Comparison of ENCODE assay signal across 14 cellular contexts in genomic region chrX:128460835-128461234, GRCh38.
DNase-seq lines count a peak whose midpoint lies in the region; FAIRE-seq and TF ChIP-seq lines count a peak whose summit lies in the region.
"Had no signal": no experiment of that assay in that cellular context is flagged by ENCODE, and none has a peak within 500 bp of the region (broad histone marks: within the 10 kb centered on the region; RNA-seq: fewer than 3 reads in every experiment).

No MANE protein-coding gene starts in this region.

- no peaks in the 10 kb centered on the region for H3K79me1 ChIP-seq in H1 (ENCODE audit: low read depth, low read length)

- no peak overlapping the region for H3K14ac ChIP-seq in H1 (ENCODE audit: insufficient read length)

- H3K9me3 ChIP-seq in NT2/D1 (ENCODE audit: insufficient read depth, low read length) (no peaks in the 10 kb centered on the region), H1 (ENCODE audit: insufficient read depth in 2 of 2, low read depth in 1 of 2, low read length in 1 of 2) (no peaks in the 10 kb centered on the region)

- no peak for TF ChIP-seq EP300 in H1 (IDR thresholded peaks at IDR 0.05; ENCODE audit: borderline replicate concordance in 1 of 2, low read depth in 2 of 2, low read length in 2 of 2)

- H3K18ac ChIP-seq in H1 (ENCODE audit: extremely low read depth, low read length): no peak overlapping the region

- CTCF ChIA-PET in H1 (lab: Charles Lee; ENCODE audit: partially characterized antibody): interaction anchor here (0.8 to 1.1 kb wide), 3 partner anchors 9 to 159 kb away, joined by 3 to 6 read pairs (median 5); no protein-coding TSS in a partner anchor

- 56% methylated on average over 6 of the region's 6 CpGs; no CpG with 5 or more reads in 1 of the 2 experiments for WGBS in H1 (ENCODE audit: extremely low coverage in 1 of 2, insufficient coverage in 1 of 2, insufficient read length in 1 of 2, insufficient replicate concordance in 2 of 2, low coverage in 1 of 2, low lambda C conversion rate in 2 of 2, missing lambda C conversion rate in 1 of 2), 2 experiments

- FAIRE-seq in H1 (lab: Jason Lieb, UNC): peak; percentile 68

- H3K36me3 ChIP-seq in NT2/D1 (ENCODE audit: insufficient read depth, insufficient read length, low read length) (no peaks in the 10 kb centered on the region), H1 (ENCODE audit: control insufficient read depth in 2 of 4, insufficient read depth in 4 of 4, low read length in 3 of 4) (no peaks in the 10 kb centered on the region)
- H3K36me3 ChIP-seq: brain microvascular endothelial cell had no signal

- H2BK20ac ChIP-seq in H1 (ENCODE audit: low read length): no peak overlapping the region

- no peak overlapping the region for H3K9ac ChIP-seq in NT2/D1 (ENCODE audit: insufficient read length, low read depth)
- no peak overlapping the region for H3K9ac ChIP-seq in H1 (replicated peaks in 1 of 4; ENCODE audit: extremely low read depth in 1 of 4, low read depth in 3 of 4, low read length in 3 of 4)

- no peak overlapping the region for H4K91ac ChIP-seq in H1 (replicated peaks; ENCODE audit: insufficient read length, low read length)

- no peak overlapping the region for H3K4me2 ChIP-seq in H1 (ENCODE audit: insufficient read depth in 1 of 2, low read depth in 2 of 2, low read length in 2 of 2)

- H3K27ac ChIP-seq in H1 (ENCODE audit: low read depth, low read length): no peak overlapping the region
- H3K27ac ChIP-seq: brain microvascular endothelial cell, skin epidermis had no signal

- DNase-seq in NCI-H748 (lab: John Stamatoyannopoulos, UW; ENCODE audit: unreplicated experiment) (peak; percentile 19), NCI-H748 treated with DMSO at 0.1 percent for 48 hours (lab: John Stamatoyannopoulos, UW) (no peak), NT2/D1 (ENCODE audit: low read depth, low spot score) (peak; percentile 3), H1 (ENCODE audit: low read depth in 1 of 2, low spot score in 2 of 2) (no peak), renal cortical epithelial cell (ENCODE audit: low read depth) (peak; percentile 1), NCI-H446 treated with DMSO at 0.1 percent for 48 hours (lab: John Stamatoyannopoulos, UW) (no peak), SIG-M5 (lab: John Stamatoyannopoulos, UW) (no peak), mucosa of gallbladder (ENCODE audit: low spot score) (no peak)
- DNase-seq: activated naive CD4-positive, alpha-beta T cell; brain microvascular endothelial cell; NCI-H510A treated with DMSO at 0.1 percent for 48 hours; occipital lobe; stimulated activated naive CD8-positive, alpha-beta T cell treated with anti-CD3 and anti-CD28 coated beads, Interleukin-15, amount 100 ng/mL, for 72 hours had no signal

- H3K4me3 ChIP-seq in NT2/D1 (ENCODE audit: insufficient read length, low read depth) (no peak overlapping the region), H1 (ENCODE audit: extremely low read depth in 1 of 4, insufficient read depth in 2 of 4, low read depth in 3 of 4, low read length in 4 of 4) (no peak overlapping the region)
- H3K4me3 ChIP-seq: skin epidermis had no signal

- H2AFZ ChIP-seq in H1 (ENCODE audit: low read length): no peak overlapping the region

- no peak overlapping the region for H3K4ac ChIP-seq in H1 (replicated peaks; ENCODE audit: insufficient read length, low read depth, low read length)

- H4K8ac ChIP-seq in H1 (ENCODE audit: extremely low read depth, insufficient read depth, low read length): no peak overlapping the region

- H2AK5ac ChIP-seq in H1 (ENCODE audit: low read depth, low read length): no peak overlapping the region

- H4K5ac ChIP-seq in H1 (ENCODE audit: insufficient read length, low read depth, low read length): no peak overlapping the region

- peak; percentile 23 to 44; a peak in 2 of 4 replicates for TF ChIP-seq RAD21 in H1 (IDR thresholded peaks at IDR 0.05 in 1 of 2, conservative IDR thresholded peaks at IDR 0.05 in 1 of 2; ENCODE audit: low read depth in 2 of 2, low read length in 2 of 2)

- H3K23me2 ChIP-seq in H1 (ENCODE audit: low read depth, low read length): no peaks in the 10 kb centered on the region

- H3K56ac ChIP-seq in H1 (replicated peaks; ENCODE audit: insufficient read length, low read depth, low read length): no peak overlapping the region

- peak in 1 of 3 experiments; percentile 40; a peak in 1 of 4 replicates for TF ChIP-seq CTCF in H1 (IDR thresholded peaks at IDR 0.05; ENCODE audit: control extremely low read depth in 1 of 3, insufficient read depth in 1 of 3, low read depth in 1 of 3, low read length in 3 of 3)

- no peaks in the 10 kb centered on the region for H3K79me2 ChIP-seq in H1 (ENCODE audit: control insufficient read depth in 1 of 2, insufficient read depth in 2 of 2, low read length in 2 of 2)

- H2BK120ac ChIP-seq in H1 (replicated peaks; ENCODE audit: low read depth, low read length): no peak overlapping the region

- no peak for TF ChIP-seq POLR2A in H1 (IDR thresholded peaks at IDR 0.05; ENCODE audit: control extremely low read depth in 1 of 2, low read depth in 2 of 2, low read length in 2 of 2)

- no peak overlapping the region for H2BK15ac ChIP-seq in H1 (ENCODE audit: low read length)

- H2BK12ac ChIP-seq in H1 (ENCODE audit: low read depth, low read length): no peak overlapping the region

- H3K27me3 ChIP-seq in NT2/D1 (ENCODE audit: insufficient read depth, insufficient read length): no peaks in the 10 kb centered on the region
- H3K27me3 ChIP-seq in H1 (replicated peaks in 1 of 4; ENCODE audit: control insufficient read depth in 3 of 4, extremely low read depth in 1 of 4, insufficient read depth in 3 of 4, low read length in 3 of 4): no peaks in the 10 kb centered on the region
- H3K27me3 ChIP-seq: brain microvascular endothelial cell had no signal

- no peak overlapping the region for H3K23ac ChIP-seq in H1 (ENCODE audit: insufficient read length)

- no peak overlapping the region for H2BK5ac ChIP-seq in H1 (ENCODE audit: low read depth, low read length)

- POLR2A ChIA-PET in H1 (lab: Charles Lee; ENCODE audit: partially characterized antibody): no interaction called here

- no peaks in the 10 kb centered on the region for H4K20me1 ChIP-seq in H1 (replicated peaks in 1 of 2; ENCODE audit: control insufficient read depth in 1 of 2, insufficient read depth in 2 of 2, low read length in 2 of 2)

- H3K4me1 ChIP-seq in NT2/D1 (ENCODE audit: insufficient read depth, insufficient read length) (no peaks in the 10 kb centered on the region), H1 (replicated peaks in 1 of 4; ENCODE audit: control insufficient read depth in 3 of 4, insufficient read depth in 4 of 4, low read length in 3 of 4) (no peaks in the 10 kb centered on the region)

TF ChIP-seq in H1, 55 proteins besides CTCF, POLR2A, EP300 and RAD21:
- no peak for TF ChIP-seq TEAD4 (IDR thresholded peaks at IDR 0.05; ENCODE audit: low read depth, low read length)
- no peak for TF ChIP-seq EZH2 (IDR thresholded peaks at IDR 0.05; ENCODE audit: low read depth, low read length, severe bottlenecking)
- TF ChIP-seq SAP30 (IDR thresholded peaks at IDR 0.05; ENCODE audit: insufficient read depth, insufficient replicate concordance, low read length): no peak
- TF ChIP-seq SP2 (IDR thresholded peaks at IDR 0.05; ENCODE audit: low read length): no peak
- no peak for TF ChIP-seq KDM4A (IDR thresholded peaks at IDR 0.05; ENCODE audit: low read depth, low read length, severe bottlenecking)
- no peak for TF ChIP-seq CBX8 (IDR thresholded peaks at IDR 0.05; ENCODE audit: borderline replicate concordance, low read depth, low read length)
- TF ChIP-seq BACH1 (IDR thresholded peaks at IDR 0.05; ENCODE audit: low read length): no peak

Comparison
In these comparisons a context has a peak if more than half of its experiments do, and no peak if none do; other contexts are left out.
1. DNase-seq: peak in NCI-H748 (single experiment), NT2/D1 (single experiment) and renal cortical epithelial cell (single experiment); none in NCI-H748 treated with DMSO at 0.1 percent for 48 hours (single experiment), H1 (0 of 2), NCI-H446 treated with DMSO at 0.1 percent for 48 hours (single experiment), SIG-M5 (single experiment) and mucosa of gallbladder (single experiment).